In the genomic region with DNA sequence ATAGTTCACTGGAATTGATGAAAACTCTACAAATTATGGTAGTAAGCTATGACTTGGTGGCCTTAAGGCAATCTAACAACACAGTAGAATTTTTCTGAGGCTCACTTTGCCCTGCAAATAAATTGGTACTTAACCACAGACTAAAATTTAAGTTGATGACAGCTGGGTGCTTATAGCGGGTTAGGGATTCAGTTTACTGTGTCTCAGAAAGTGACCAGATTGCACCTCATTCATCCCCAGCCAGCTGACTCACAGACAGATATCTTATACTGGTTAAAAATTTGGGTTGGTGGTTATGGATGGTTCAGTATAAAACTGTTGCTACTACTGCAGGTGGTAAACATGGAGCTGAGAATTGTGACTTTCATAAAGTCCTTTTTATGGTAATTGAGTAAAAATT, we compare ENCODE assay signal across 10 cellular contexts. TPM values are rescaled to one million over a fixed set of nuclear protein-coding genes. Genes with fewer than 3 reads are reported as not detected.
DNase-seq lines count a peak whose midpoint lies in the region; TF ChIP-seq lines count a peak whose summit lies in the region.
"Had no signal": no experiment of that assay in that cellular context is flagged by ENCODE, and none has a peak within 500 bp of the region (broad histone marks: within the 10 kb centered on the region; RNA-seq: fewer than 3 reads in every experiment).

No MANE protein-coding gene starts in this region.

- H3K4me1 Mint-ChIP-seq in Caco-2 (ENCODE audit: low read depth, unreplicated experiment) (peaks cover 8% of the 10 kb centered on the region), immature natural killer cell (peaks cover 42 to 73% of the 10 kb centered on the region in 2 donors)

- no peaks in the 10 kb centered on the region; the same call in 1 of the 2 replicates for H3K4me1 ChIP-seq in Caco-2

- H3K27me3 ChIP-seq in Caco-2 (replicated peaks; ENCODE audit: control insufficient read depth, insufficient read depth, low read length): no peaks in the 10 kb centered on the region
- H3K27me3 ChIP-seq in WERI-Rb-1 (ENCODE audit: insufficient read depth, low read depth, severe bottlenecking): no peaks in the 10 kb centered on the region

- no TSS peak for BruUV-seq in Caco-2 (replicated peaks; lab: Mats Ljungman, UMichigan)

- H3K4me3 ChIP-seq in Caco-2 (ENCODE audit: low read depth, low read length) (peak overlapping the region; percentile 7; the same call in 1 of the 2 replicates), WERI-Rb-1 (ENCODE audit: low read depth, low read length) (peak overlapping the region; percentile 100)

- no peaks in the 10 kb centered on the region for H3K9me3 Mint-ChIP-seq in Caco-2 (ENCODE audit: unreplicated experiment)
- H3K9me3 Mint-ChIP-seq in immature natural killer cell: no peaks in the 10 kb centered on the region

- CTCF ChIA-PET in Caco-2 (lab: Charles Lee): no interaction called here

- H3K27me3 Mint-ChIP-seq in Caco-2 (ENCODE audit: insufficient read depth, unreplicated experiment) (no peaks in the 10 kb centered on the region), immature natural killer cell (ENCODE audit: low read depth in 3 of 3) (peaks cover 11 to 23% (median 22%) of the 10 kb centered on the region in 3 donors)

- H3K9me3 ChIP-seq in Caco-2 (no peaks in the 10 kb centered on the region), WERI-Rb-1 (ENCODE audit: severe bottlenecking) (no peaks in the 10 kb centered on the region)

- no peak overlapping the region for H3K27ac Mint-ChIP-seq in Caco-2 (ENCODE audit: unreplicated experiment)
- H3K27ac Mint-ChIP-seq in immature natural killer cell: no peak overlapping the region

- peaks cover 63% of the 10 kb centered on the region for H3K36me3 Mint-ChIP-seq in Caco-2 (ENCODE audit: insufficient read depth, unreplicated experiment)
- no peaks in the 10 kb centered on the region for H3K36me3 Mint-ChIP-seq in immature natural killer cell

- no peak for DNase-seq in Caco-2
- peak; percentile 22 for DNase-seq in HT-29 (ENCODE audit: low spot score)
- no peak for DNase-seq in WERI-Rb-1
- DNase-seq in hepatic stellate cell (ENCODE audit: low spot score): peak; percentile 11
- DNase-seq in immature natural killer cell: no peak
- DNase-seq in NCI-H1694 (lab: John Stamatoyannopoulos, UW): no peak
- DNase-seq in stimulated activated CD4-positive, alpha-beta T cell treated with anti-CD3 and anti-CD28 coated beads, Interleukin-12 subunit alpha, Interleukin-12 subunit beta, amount 100 ng/mL, for 4 hours: no peak
- no peak for DNase-seq in COR-L47 (lab: John Stamatoyannopoulos, UW)
- DNase-seq: stimulated activated CD4-positive, alpha-beta T cell treated with anti-CD3 and anti-CD28 coated beads, Interleukin-15, amount 100 ng/mL, for 24 hours had no signal

- POLR2A ChIA-PET in Caco-2 (lab: Charles Lee): no interaction called here

- TF ChIP-seq CTCF in Caco-2 (IDR thresholded peaks at IDR 0.05; ENCODE audit: insufficient read depth in 1 of 2, low read depth in 1 of 2, low read length in 1 of 2, severe bottlenecking in 1 of 2, unreplicated experiment in 1 of 2) (no peak), WERI-Rb-1 (IDR thresholded peaks at IDR 0.05; ENCODE audit: low read depth, low read length) (no peak)

- peak overlapping the region; percentile 80 for H3K4me3 Mint-ChIP-seq in Caco-2 (ENCODE audit: unreplicated experiment)
- no peak overlapping the region for H3K4me3 Mint-ChIP-seq in immature natural killer cell

- intact Hi-C loops in Caco-2 (cut with micrococcal nuclease; ENCODE audit: unreplicated experiment): loop anchor here (10.0 kb wide), 1 partner anchor 129 kb away; no protein-coding TSS in a partner anchor

- H3K36me3 ChIP-seq in Caco-2 (ENCODE audit: control insufficient read depth, insufficient read depth, low read length): no peaks in the 10 kb centered on the region
- peaks cover 64% of the 10 kb centered on the region for H3K36me3 ChIP-seq in WERI-Rb-1

- H3K27ac ChIP-seq in WERI-Rb-1: peak overlapping the region; percentile 41
- H3K27ac ChIP-seq: RWPE1 had no signal

RNA-seq across cellular contexts. Expression of gene CKS2, which starts 2.8 kb away (rescaled TPM):
- total RNA-seq in Caco-2 (2022): 93.8 and 94.1 TPM in 2 replicates
- 139 and 145 TPM in 2 replicates for total RNA-seq in HT-29 (2014; rRNA removed; shearing (Covaris generic))
- polyA plus RNA-seq in immature natural killer cell: 10 to 100 TPM; 34.4 to 48.9 (median 45.9) TPM

RNA-seq across cellular contexts. Expression of gene SECISBP2, which starts 4.5 kb away (rescaled TPM):
- total RNA-seq in Caco-2 (2022): 21.0 and 23.2 TPM in 2 replicates
- 26.8 and 29.2 TPM in 2 replicates for total RNA-seq in HT-29 (2014; rRNA removed; shearing (Covaris generic))
- 10 to 100 TPM in 1 of 3 donors, 1 to 10 TPM in 2; 3.9 to 16.4 (median 9.7) TPM for polyA plus RNA-seq in immature natural killer cell

Comparison
In these comparisons a context has a peak if more than half of its experiments do, and no peak if none do; other contexts are left out.
1. DNase-seq: peak in HT-29 (single experiment) and hepatic stellate cell (single experiment); none in Caco-2 (0 of 2), WERI-Rb-1 (single experiment), immature natural killer cell (0 of 3), NCI-H1694 (single experiment), stimulated activated CD4-positive, alpha-beta T cell treated with anti-CD3 and anti-CD28 coated beads, Interleukin-12 subunit alpha, Interleukin-12 subunit beta, amount 100 ng/mL, for 4 hours (single experiment) and COR-L47 (single experiment).